Comparison of ENCODE assay signal across 1 cellular context in genomic region chr4:138834029-138834428, GRCh38.
TF ChIP-seq lines count a peak whose summit lies in the region.

No MANE protein-coding gene starts in this region.

TF ChIP-seq in GM12878, 131 proteins besides CTCF, POLR2A, EP300 and RAD21 (continued from another document):
- TF ChIP-seq RFX5 (IDR thresholded peaks at IDR 0.05; ENCODE audit: low read depth, low read length) (no peak), ZBED1 (IDR thresholded peaks at IDR 0.05; ENCODE audit: borderline replicate concordance) (no peak), TAF1 (IDR thresholded peaks at IDR 0.05; ENCODE audit: borderline replicate concordance, low read depth, low read length) (no peak), BMI1 (IDR thresholded peaks at IDR 0.05; ENCODE audit: borderline replicate concordance) (no peak)
